In the genomic region with DNA sequence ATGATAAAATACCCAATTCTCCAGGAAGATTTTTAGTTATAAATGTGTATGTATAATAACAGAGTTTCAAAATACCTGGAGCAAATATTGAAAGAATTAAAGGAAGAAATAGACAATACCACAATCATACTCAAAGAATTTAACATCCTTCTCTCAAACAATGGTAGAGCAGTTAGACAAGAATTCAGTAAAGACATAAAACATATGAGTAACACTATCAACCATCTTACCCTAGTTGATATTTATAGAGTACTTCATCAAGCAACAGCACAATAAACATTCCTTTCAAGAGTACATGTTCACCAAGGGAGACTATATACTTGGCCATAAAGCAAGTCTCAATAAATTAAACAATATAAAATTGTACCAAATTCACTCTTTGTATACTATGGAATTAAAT, we compare ENCODE assay signal across 16 cellular contexts.
DNase-seq lines count a peak whose midpoint lies in the region; ATAC-seq, FAIRE-seq and TF ChIP-seq lines count a peak whose summit lies in the region.
"Had no signal": no experiment of that assay in that cellular context is flagged by ENCODE, and none has a peak within 500 bp of the region (broad histone marks: within the 10 kb centered on the region; RNA-seq: fewer than 3 reads in every experiment).

No MANE protein-coding gene starts in this region.

- H4K20me1 ChIP-seq in mammary epithelial cell (ENCODE audit: insufficient read depth, low read length) = no peaks in the 10 kb centered on the region

- TF ChIP-seq CTCF in mammary epithelial cell (conservative IDR thresholded peaks at IDR 0.05 in 1 of 2, IDR thresholded peaks at IDR 0.05 in 1 of 2; ENCODE audit: extremely low read depth in 1 of 2, insufficient read depth in 1 of 2, low read depth in 1 of 2, low read length in 2 of 2) = no peak
- TF ChIP-seq CTCF in MCF 10A (IDR thresholded peaks at IDR 0.05; ENCODE audit: unreplicated experiment) = no peak

- H3K9me3 Mint-ChIP-seq in MCF 10A (ENCODE audit: unreplicated experiment) = no peaks in the 10 kb centered on the region
- H3K9me3 Mint-ChIP-seq: CD4-positive, alpha-beta T cell had no signal

- in situ Hi-C loops in mammary epithelial cell (cut with MboI; ENCODE audit: low sequenced_read_pairs in 2 of 2) = no loop called here

- H3K4me1 ChIP-seq in mammary epithelial cell (ENCODE audit: insufficient read depth, low read length) = peaks cover 16% of the 10 kb centered on the region
- peaks cover 28% of the 10 kb centered on the region for H3K4me1 ChIP-seq in SJSA1 (replicated peaks)
- H3K4me1 ChIP-seq: HAP-1 had no signal

- FAIRE-seq in HTR-8/SVneo (lab: Jason Lieb, UNC) = no peak
- FAIRE-seq: D721Med, GM19239 had no signal

- no peak for ATAC-seq in Right ventricle myocardium inferior

- DNase-seq in mammary epithelial cell (no peak), MCF 10A (ENCODE audit: unreplicated experiment) (no peak), SJSA1 (ENCODE audit: low read depth in 1 of 2, low spot score in 2 of 2) (peak in 1 of 2 experiments; percentile 40), epithelial cell of prostate (ENCODE audit: low read depth, low spot score) (no peak), Right ventricle myocardium inferior (ENCODE audit: missing footprints) (no peak), NCI-H510A treated with DMSO at 0.1 percent for 48 hours (lab: John Stamatoyannopoulos, UW) (no peak), AML-193 (lab: John Stamatoyannopoulos, UW) (no peak), HTR-8/SVneo (ENCODE audit: insufficient read length, low spot score) (no peak)
- DNase-seq: Caco-2; CD4-positive, alpha-beta T cell; GDM1 had no signal

- no peaks in the 10 kb centered on the region for H3K36me3 ChIP-seq in mammary epithelial cell (ENCODE audit: insufficient read depth, low read length)
- no peaks in the 10 kb centered on the region for H3K36me3 ChIP-seq in SJSA1
- H3K36me3 ChIP-seq: HAP-1 had no signal

- no peak overlapping the region for H3K4me3 Mint-ChIP-seq in MCF 10A (ENCODE audit: unreplicated experiment)
- H3K4me3 Mint-ChIP-seq: CD4-positive, alpha-beta T cell had no signal

- no peak overlapping the region for H3K9ac ChIP-seq in mammary epithelial cell (ENCODE audit: insufficient read depth, low read length)

- no peaks in the 10 kb centered on the region for H3K79me2 ChIP-seq in mammary epithelial cell (ENCODE audit: insufficient read depth, low read length)

- H2AFZ ChIP-seq in mammary epithelial cell (ENCODE audit: low read depth, low read length) = no peak overlapping the region

- H3K27ac Mint-ChIP-seq in MCF 10A (ENCODE audit: low read depth, unreplicated experiment) = no peak overlapping the region
- H3K27ac Mint-ChIP-seq: CD4-positive, alpha-beta T cell had no signal

- BruUV-seq in mammary epithelial cell (replicated peaks; lab: Mats Ljungman, UMichigan) (no TSS peak), MCF 10A (replicated peaks; lab: Mats Ljungman, UMichigan) (no TSS peak)

- CTCF ChIA-PET in mammary epithelial cell (lab: Charles Lee; ENCODE audit: low non-redundant PET) (no interaction called here), MCF 10A (lab: Yijun Ruan, JAX) (interaction anchor here (0.7 kb wide), 1 partner anchor 576 kb away, joined by 4 read pairs; no protein-coding TSS in a partner anchor)

- H3K4me1 Mint-ChIP-seq in MCF 10A (ENCODE audit: insufficient read depth, unreplicated experiment) = peaks cover 21% of the 10 kb centered on the region

- H3K9me3 ChIP-seq in mammary epithelial cell (replicated peaks; ENCODE audit: insufficient read depth, low read length) (peaks cover 8% of the 10 kb centered on the region), SJSA1 (replicated peaks) (no peaks in the 10 kb centered on the region)
- H3K9me3 ChIP-seq: Caco-2, HAP-1 had no signal

- H3K27me3 ChIP-seq in mammary epithelial cell (ENCODE audit: insufficient read depth, low read length) (no peaks in the 10 kb centered on the region), SJSA1 (replicated peaks) (no peaks in the 10 kb centered on the region)

- H3K4me2 ChIP-seq in mammary epithelial cell (ENCODE audit: insufficient read depth, low read depth, low read length) = peak overlapping the region; percentile 3

- no peak overlapping the region for H3K4me3 ChIP-seq in mammary epithelial cell (replicated peaks in 1 of 3; ENCODE audit: insufficient read depth in 1 of 3, low read depth in 2 of 3, low read length in 3 of 3)
- no peak overlapping the region for H3K4me3 ChIP-seq in SJSA1
- H3K4me3 ChIP-seq: HAP-1 had no signal

- no peak overlapping the region for H3K27ac ChIP-seq in mammary epithelial cell (ENCODE audit: insufficient read depth, low read depth, low read length)
- H3K27ac ChIP-seq in SJSA1 = peak overlapping the region; percentile 32; the same call in 1 of the 2 replicates
- H3K27ac ChIP-seq in epithelial cell of prostate = peak overlapping the region; percentile 31
- H3K27ac ChIP-seq: 22Rv1, C4-2B had no signal

- H3K27me3 Mint-ChIP-seq in MCF 10A (ENCODE audit: insufficient read depth, unreplicated experiment) = no peaks in the 10 kb centered on the region

- peaks cover 5% of the 10 kb centered on the region for H3K36me3 Mint-ChIP-seq in MCF 10A (ENCODE audit: insufficient read depth, unreplicated experiment)

- intact Hi-C loops in mammary epithelial cell (cut with micrococcal nuclease) = no loop called here
- intact Hi-C loops in MCF 10A (cut with micrococcal nuclease) = no loop called here
- intact Hi-C loops in Right ventricle myocardium inferior (cut with DNase I) = no loop called here

- POLR2A ChIA-PET in MCF 10A (lab: Yijun Ruan, JAX) = interaction anchor here (0.6 kb wide), 1 partner anchor 424 kb away, joined by 3 read pairs; no protein-coding TSS in a partner anchor

- dilution Hi-C loops in mammary epithelial cell (cut with HindIII; ENCODE audit: low sequenced_read_pairs) = no loop called here
